21 cellular contexts compared by ENCODE assay signal in the genomic region with DNA sequence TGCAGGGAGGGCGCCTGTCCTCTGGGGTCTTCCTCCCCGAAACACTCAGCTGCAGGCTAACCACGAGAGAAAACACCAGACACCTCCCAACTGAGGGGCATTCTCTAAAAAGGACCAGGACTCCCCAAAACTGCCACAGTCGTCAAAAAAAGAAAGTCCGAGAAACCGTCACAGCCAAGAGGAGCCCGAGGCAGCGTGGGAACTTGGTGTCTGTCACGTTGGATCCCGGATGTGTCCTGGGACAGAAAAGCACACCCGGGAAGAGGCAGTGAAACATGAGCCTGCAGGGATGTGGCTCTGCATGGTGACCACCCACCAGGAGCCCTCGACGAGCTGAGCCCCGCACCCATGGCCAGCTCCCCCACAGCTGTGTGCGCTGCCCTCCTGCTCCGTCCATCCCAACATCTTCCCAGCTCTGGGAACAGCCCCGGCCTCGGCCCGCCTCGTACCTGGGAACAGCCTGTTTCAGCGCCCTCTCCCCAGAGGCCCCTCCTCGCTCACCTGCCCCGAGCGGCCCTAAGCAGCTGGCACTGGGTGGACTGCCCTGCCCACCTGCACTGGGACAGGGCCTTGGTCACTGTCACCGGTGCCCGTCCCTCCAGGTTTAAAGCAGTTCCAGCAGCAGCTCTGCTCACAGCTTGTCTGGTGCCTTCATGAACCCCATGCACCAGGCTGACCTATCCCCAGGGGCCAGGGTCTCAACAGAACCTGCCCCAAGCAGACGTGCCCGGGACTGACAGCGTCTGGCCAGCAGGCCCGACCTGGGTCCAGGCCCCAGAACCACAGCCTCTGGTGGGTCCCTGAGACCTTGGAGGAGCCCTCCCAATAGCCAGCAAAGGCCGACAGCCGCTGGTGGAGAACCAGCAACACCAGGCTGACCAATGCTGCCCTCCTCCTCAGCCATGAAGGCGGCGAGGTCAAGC. TPM values are rescaled to one million over a fixed set of nuclear protein-coding genes. Genes with fewer than 3 reads are reported as not detected.
DNase-seq lines count a peak whose midpoint lies in the region; ATAC-seq and TF ChIP-seq lines count a peak whose summit lies in the region.
"Had no signal": no experiment of that assay in that cellular context is flagged by ENCODE, and none has a peak within 500 bp of the region (broad histone marks: within the 10 kb centered on the region; RNA-seq: fewer than 3 reads in every experiment).

No MANE protein-coding gene starts in this region.

- no peak overlapping the region for H3K4ac ChIP-seq in mesendoderm (ENCODE audit: low read depth, low read length)

- H3K27ac Mint-ChIP-seq in WTC11, result 0 out of 2 replicates have a peak overlapping the region, but pooled peaks have one; percentile 51
- H3K27ac Mint-ChIP-seq: activated CD4-positive, alpha-beta memory T cell treated with anti-CD3 and anti-CD28 coated beads for 36 hours; HFFc6; T-helper 1 cell treated with Interleukin-12 subunit alpha and Interleukin-12 subunit beta and Interleukin-4 antibody, amounts not matched to agents 30 μg/mL and 1 μg/mL, for 36 hours had no signal

- no peaks in the 10 kb centered on the region; a peak in 1 of 22 replicates for H3K36me3 ChIP-seq in BLaER1 treated with 17β-estradiol and CSF1 and Interleukin-3, amounts not matched to agents 10 nM and 100 nM
- no peaks in the 10 kb centered on the region for H3K36me3 ChIP-seq in mesendoderm (ENCODE audit: control insufficient read depth, insufficient read depth, low read length)
- H3K36me3 ChIP-seq: neutrophil had no signal

- peaks cover 62% of the 10 kb centered on the region for H3K4me1 Mint-ChIP-seq in WTC11

- H3K56ac ChIP-seq in mesendoderm (ENCODE audit: low read length), result peak overlapping the region; percentile 42

- POLR2A ChIA-PET in WTC11 (lab: Charles Lee), result interaction anchor here (1.2 kb wide), 1 partner anchor 30 kb away, joined by 3 read pairs; no protein-coding TSS in a partner anchor

- no peak overlapping the region for H2AK5ac ChIP-seq in mesendoderm (ENCODE audit: low read length)

- no peak overlapping the region for H4K8ac ChIP-seq in mesendoderm (ENCODE audit: low read depth, low read length)

- WGBS in mesendoderm (ENCODE audit: extremely low coverage, insufficient coverage, low lambda C conversion rate), result no CpG with 5 or more reads among the region's 34 CpGs

- H3K4me1 ChIP-seq in BLaER1 treated with 17β-estradiol and CSF1 and Interleukin-3, amounts not matched to agents 10 nM and 100 nM, result peaks cover 49 to 87% (median 71%) of the 10 kb centered on the region in 10 experiments
- H3K4me1 ChIP-seq in mesendoderm (ENCODE audit: control insufficient read depth, low read depth, low read length), result peaks cover 2% of the 10 kb centered on the region

- no peak overlapping the region for H3K4me3 ChIP-seq in BLaER1 treated with 17β-estradiol and CSF1 and Interleukin-3, amounts not matched to agents 10 nM and 100 nM
- H3K4me3 ChIP-seq in mesendoderm (ENCODE audit: low read length), result no peak overlapping the region

- no peak overlapping the region for H3K18ac ChIP-seq in mesendoderm (ENCODE audit: low read length)

- no peaks in the 10 kb centered on the region for H3K9me3 ChIP-seq in BLaER1 treated with 17β-estradiol and CSF1 and Interleukin-3, amounts not matched to agents 10 nM and 100 nM (replicated peaks in 1 of 11)
- H3K9me3 ChIP-seq: neutrophil had no signal

- no peak overlapping the region for H2BK120ac ChIP-seq in mesendoderm (ENCODE audit: low read depth, low read length)

- no peak overlapping the region for H3K4me3 Mint-ChIP-seq in WTC11
- H3K4me3 Mint-ChIP-seq: activated CD4-positive, alpha-beta memory T cell treated with anti-CD3 and anti-CD28 coated beads for 36 hours; HFFc6; T-helper 1 cell treated with Interleukin-12 subunit alpha and Interleukin-12 subunit beta and Interleukin-4 antibody, amounts not matched to agents 30 μg/mL and 1 μg/mL, for 36 hours had no signal

- H2BK5ac ChIP-seq in mesendoderm (ENCODE audit: low read length), result no peak overlapping the region

- H3K79me2 ChIP-seq in mesendoderm (ENCODE audit: control insufficient read depth, insufficient read depth, low read length), result peaks cover 15% of the 10 kb centered on the region

- ATAC-seq in WTC11, result peak; percentile 10
- ATAC-seq in HG03095 (IDR thresholded peaks at IDR 0.05; ENCODE audit: unreplicated experiment), result no peak
- ATAC-seq in HG03175 (IDR thresholded peaks at IDR 0.05; ENCODE audit: unreplicated experiment), result no peak

- peak overlapping the region; percentile 80 for H3K23ac ChIP-seq in mesendoderm (ENCODE audit: low read length)

- H3K4me2 ChIP-seq in BLaER1 treated with 17β-estradiol and CSF1 and Interleukin-3, amounts not matched to agents 10 nM and 100 nM, result peak overlapping the region; percentile 18 to 99 (median 95); a peak in 19 of 22 replicates
- no peak overlapping the region for H3K4me2 ChIP-seq in mesendoderm (ENCODE audit: low read length)

- H4K20me1 ChIP-seq in BLaER1 treated with 17β-estradiol and CSF1 and Interleukin-3, amounts not matched to agents 10 nM and 100 nM, result peaks cover 61 to 89% (median 79%) of the 10 kb centered on the region in 11 experiments; a peak in 21 of 22 replicates

- no peak overlapping the region for H2BK15ac ChIP-seq in mesendoderm (replicated peaks; ENCODE audit: low read depth)

- TF ChIP-seq CTCF in WTC11 (IDR thresholded peaks at IDR 0.05), result no peak

- no peaks in the 10 kb centered on the region for H3K9me3 Mint-ChIP-seq in WTC11
- H3K9me3 Mint-ChIP-seq: activated CD4-positive, alpha-beta memory T cell treated with anti-CD3 and anti-CD28 coated beads for 36 hours; HFFc6; T-helper 1 cell treated with Interleukin-12 subunit alpha and Interleukin-12 subunit beta and Interleukin-4 antibody, amounts not matched to agents 30 μg/mL and 1 μg/mL, for 36 hours had no signal

- peaks cover 42 to 67% (median 61%) of the 10 kb centered on the region in 11 experiments for H3K27me3 ChIP-seq in BLaER1 treated with 17β-estradiol and CSF1 and Interleukin-3, amounts not matched to agents 10 nM and 100 nM
- no peaks in the 10 kb centered on the region for H3K27me3 ChIP-seq in mesendoderm (ENCODE audit: insufficient read depth, low read length, poor library complexity)

- H3K9ac ChIP-seq in BLaER1 treated with 17β-estradiol and CSF1 and Interleukin-3, amounts not matched to agents 10 nM and 100 nM, result 0 out of 22 replicates have a peak overlapping the region, but pooled peaks of 1 of the 11 experiments have one; percentile 9
- H3K9ac ChIP-seq in mesendoderm (ENCODE audit: low read length), result no peak overlapping the region

- CTCF ChIA-PET in WTC11 (lab: Charles Lee), result interaction anchor here (1.2 to 2.0 kb wide), 5 partner anchors 20 to 90 kb away, joined by 3 to 8 read pairs (median 3); no protein-coding TSS in a partner anchor

- peaks cover 3% of the 10 kb centered on the region; the same call in 1 of the 2 replicates for H3K36me3 Mint-ChIP-seq in WTC11
- H3K36me3 Mint-ChIP-seq: activated CD4-positive, alpha-beta memory T cell treated with anti-CD3 and anti-CD28 coated beads for 36 hours had no signal

- H4K5ac ChIP-seq in mesendoderm (ENCODE audit: low read length), result no peak overlapping the region

- no peak overlapping the region for H3K27ac ChIP-seq in BLaER1 treated with 17β-estradiol and CSF1 and Interleukin-3, amounts not matched to agents 10 nM and 100 nM
- H3K27ac ChIP-seq in mesendoderm (ENCODE audit: low read depth, low read length), result peak overlapping the region; percentile 6
- H3K27ac ChIP-seq: neutrophil had no signal

- no peaks in the 10 kb centered on the region for H3K27me3 Mint-ChIP-seq in WTC11 (ENCODE audit: low read depth)
- H3K27me3 Mint-ChIP-seq: activated CD4-positive, alpha-beta memory T cell treated with anti-CD3 and anti-CD28 coated beads for 36 hours had no signal

- DNase-seq in ELF-1 (ENCODE audit: low read depth, low spot score) (peak; percentile 23), WTC11 (ENCODE audit: low spot score) (no peak), mesendoderm (peak; percentile 41), D341Med (ENCODE audit: low spot score) (no peak), NCI-H146 treated with DMSO at 0.1 percent for 48 hours (lab: John Stamatoyannopoulos, UW; ENCODE audit: unreplicated experiment) (no peak)
- DNase-seq: activated CD4-positive, alpha-beta memory T cell treated with anti-CD3 and anti-CD28 coated beads for 36 hours; activated naive CD4-positive, alpha-beta T cell; activated T-cell treated with anti-CD3 and anti-CD28 coated beads for 4 hours; AML-193; central memory CD4-positive, alpha-beta T cell; HFFc6; hippocampal formation; kidney; NCI-H1694; NCI-H748 treated with DMSO at 0.1 percent for 48 hours; SIG-M5 had no signal

- peaks cover 13% of the 10 kb centered on the region for H3K79me1 ChIP-seq in mesendoderm (ENCODE audit: low read length)

TF ChIP-seq in WTC11, 78 proteins besides CTCF, POLR2A, EP300 and RAD21 (continues in another document):
- TF ChIP-seq NR1H2 (CRISPR knock-in tag; IDR thresholded peaks at IDR 0.05), result no peak
- no peak for TF ChIP-seq ZSCAN18 (CRISPR knock-in tag; IDR thresholded peaks at IDR 0.05)
- TF ChIP-seq NFYB (CRISPR knock-in tag; conservative IDR thresholded peaks at IDR 0.05; ENCODE audit: low read depth), result no peak
- TF ChIP-seq GTF2I (CRISPR knock-in tag; conservative IDR thresholded peaks at IDR 0.05), result no peak
- TF ChIP-seq E2F5 (CRISPR knock-in tag; IDR thresholded peaks at IDR 0.05), result no peak
- TF ChIP-seq, protein P1, sequence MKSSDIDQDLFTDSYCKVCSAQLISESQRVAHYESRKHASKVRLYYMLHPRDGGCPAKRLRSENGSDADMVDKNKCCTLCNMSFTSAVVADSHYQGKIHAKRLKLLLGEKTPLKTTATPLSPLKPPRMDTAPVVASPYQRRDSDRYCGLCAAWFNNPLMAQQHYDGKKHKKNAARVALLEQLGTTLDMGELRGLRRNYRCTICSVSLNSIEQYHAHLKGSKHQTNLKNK (CRISPR knock-in tag; IDR thresholded peaks at IDR 0.05), result no peak

RNA-seq across cellular contexts. Expression of gene SLC12A7, which starts 10.9 kb away (rescaled TPM):
- total RNA-seq in WTC11 (2021), result 28.1 to 29.9 TPM (median 29.9 TPM) in 3 replicates
- polyA plus RNA-seq in mesendoderm (2013, experiment 1 of 2), result 8.6 TPM
- polyA plus RNA-seq in mesendoderm (2013, experiment 2 of 2), result 8.4 TPM

Comparison
In these comparisons a context has a peak if more than half of its experiments do, and no peak if none do; other contexts are left out.
1. DNase-seq: peak in ELF-1 (single experiment) and mesendoderm (single experiment); none in WTC11 (single experiment), D341Med (single experiment) and NCI-H146 treated with DMSO at 0.1 percent for 48 hours (single experiment).